In genomic region chr2:241081643-241082337, GRCh38 we compare ENCODE assay signal across 16 cellular contexts. TPM values are rescaled to one million over a fixed set of nuclear protein-coding genes. Genes with fewer than 3 reads are reported as not detected.
DNase-seq lines count a peak whose midpoint lies in the region; ATAC-seq and TF ChIP-seq lines count a peak whose summit lies in the region.
"Had no signal": no experiment of that assay in that cellular context is flagged by ENCODE, and none has a peak within 500 bp of the region (broad histone marks: within the 10 kb centered on the region; RNA-seq: fewer than 3 reads in every experiment).

No MANE protein-coding gene starts in this region.

- H3K4me3 Mint-ChIP-seq in activated CD8-positive, alpha-beta T cell treated with anti-CD3 and anti-CD28 coated beads for 36 hours: no peak overlapping the region
- no peak overlapping the region for H3K4me3 Mint-ChIP-seq in activated CD8-positive, alpha-beta T cell treated with anti-CD3 and anti-CD28 coated beads, Interleukin-2, amount 10 ng/mL, durations not matched to agents 7 days and 5 days
- H3K4me3 Mint-ChIP-seq: CD14-positive monocyte had no signal

- H3K9me3 Mint-ChIP-seq in activated CD8-positive, alpha-beta T cell treated with anti-CD3 and anti-CD28 coated beads for 36 hours: no peaks in the 10 kb centered on the region
- no peaks in the 10 kb centered on the region for H3K9me3 Mint-ChIP-seq in activated CD8-positive, alpha-beta T cell treated with anti-CD3 and anti-CD28 coated beads, Interleukin-2, amount 10 ng/mL, durations not matched to agents 7 days and 5 days (ENCODE audit: insufficient read depth)
- H3K9me3 Mint-ChIP-seq: CD14-positive monocyte had no signal

- peak overlapping the region; percentile 55 for H3K27ac Mint-ChIP-seq in activated CD8-positive, alpha-beta T cell treated with anti-CD3 and anti-CD28 coated beads for 36 hours
- no peak overlapping the region for H3K27ac Mint-ChIP-seq in activated CD8-positive, alpha-beta T cell treated with anti-CD3 and anti-CD28 coated beads, Interleukin-2, amount 10 ng/mL, durations not matched to agents 7 days and 5 days

- no peak for TF ChIP-seq CTCF in activated CD8-positive, alpha-beta T cell treated with anti-CD3 and anti-CD28 coated beads for 36 hours (IDR thresholded peaks at IDR 0.05)

- CTCF ChIA-PET in activated CD8-positive, alpha-beta T cell treated with anti-CD3 and anti-CD28 coated beads for 36 hours (lab: Charles Lee): no interaction called here
- CTCF ChIA-PET in activated CD8-positive, alpha-beta T cell treated with anti-CD3 and anti-CD28 coated beads, Interleukin-2, amount 10 ng/mL, durations not matched to agents 7 days and 5 days (lab: Charles Lee): no interaction called here

- peaks cover 7% of the 10 kb centered on the region for H3K4me1 Mint-ChIP-seq in activated CD8-positive, alpha-beta T cell treated with anti-CD3 and anti-CD28 coated beads for 36 hours (ENCODE audit: low read depth)
- H3K4me1 Mint-ChIP-seq in activated CD8-positive, alpha-beta T cell treated with anti-CD3 and anti-CD28 coated beads, Interleukin-2, amount 10 ng/mL, durations not matched to agents 7 days and 5 days (ENCODE audit: low read depth): no peaks in the 10 kb centered on the region
- H3K4me1 Mint-ChIP-seq: CD14-positive monocyte had no signal

- peaks cover 24% of the 10 kb centered on the region for H3K36me3 Mint-ChIP-seq in activated CD8-positive, alpha-beta T cell treated with anti-CD3 and anti-CD28 coated beads for 36 hours (ENCODE audit: low read depth)
- H3K36me3 Mint-ChIP-seq in activated CD8-positive, alpha-beta T cell treated with anti-CD3 and anti-CD28 coated beads, Interleukin-2, amount 10 ng/mL, durations not matched to agents 7 days and 5 days (ENCODE audit: low read depth): peaks cover 14% of the 10 kb centered on the region

- ATAC-seq in activated CD8-positive, alpha-beta T cell treated with anti-CD3 and anti-CD28 coated beads for 36 hours: no peak
- no peak for ATAC-seq in activated CD8-positive, alpha-beta T cell treated with anti-CD3 and anti-CD28 coated beads, Interleukin-2, amount 10 ng/mL, durations not matched to agents 7 days and 5 days
- ATAC-seq in SK-N-SH treated with all-trans-retinoic acid at 6 μM for 48 hours: peak; percentile 7; the same call in 1 of the 3 replicates
- ATAC-seq in sciatic nerve: peak; percentile 45
- no peak for ATAC-seq in GM21529 (IDR thresholded peaks at IDR 0.05; ENCODE audit: unreplicated experiment)

- no peak for DNase-seq in activated CD8-positive, alpha-beta T cell treated with anti-CD3 and anti-CD28 coated beads for 36 hours
- DNase-seq in activated CD8-positive, alpha-beta T cell treated with anti-CD3 and anti-CD28 coated beads, Interleukin-2, amount 10 ng/mL, durations not matched to agents 7 days and 5 days: no peak
- DNase-seq in iPS-NIHi7 (ENCODE audit: extremely low spot score): peak; percentile 10
- no peak for DNase-seq in sciatic nerve (ENCODE audit: low spot score)
- no peak for DNase-seq in Ammon's horn (ENCODE audit: low spot score)
- DNase-seq in MV-4-11 (lab: John Stamatoyannopoulos, UW): no peak
- DNase-seq: activated CD4-positive, alpha-beta T cell treated with anti-CD3 and anti-CD28 coated beads, Interleukin-2, amount 50 U/mL, for 1 hour; DMS53; effector memory CD4-positive, alpha-beta T cell; hypothalamus; NCI-H1092 treated with DMSO at 0.1 percent for 48 hours; ovary; transverse colon had no signal

- intact Hi-C loops in activated CD8-positive, alpha-beta T cell treated with anti-CD3 and anti-CD28 coated beads for 36 hours (cut with micrococcal nuclease): loop anchor here (10.0 kb wide), 1 partner anchor 63 kb away; the partner anchor contains the start of gene PASK
- intact Hi-C loops in sciatic nerve (cut with DNase I): no loop called here

- POLR2A ChIA-PET in activated CD8-positive, alpha-beta T cell treated with anti-CD3 and anti-CD28 coated beads for 36 hours (lab: Charles Lee): interaction anchor here (1.8 kb wide), 1 partner anchor 13 kb away, joined by 9 read pairs; no protein-coding TSS in a partner anchor
- POLR2A ChIA-PET in activated CD8-positive, alpha-beta T cell treated with anti-CD3 and anti-CD28 coated beads, Interleukin-2, amount 10 ng/mL, durations not matched to agents 7 days and 5 days (lab: Charles Lee): interaction anchor here (1.2 kb wide), 1 partner anchor 20 kb away, joined by 3 read pairs; the partner anchor contains the start of gene MTERF4

- no peaks in the 10 kb centered on the region for H3K27me3 Mint-ChIP-seq in activated CD8-positive, alpha-beta T cell treated with anti-CD3 and anti-CD28 coated beads for 36 hours
- H3K27me3 Mint-ChIP-seq in activated CD8-positive, alpha-beta T cell treated with anti-CD3 and anti-CD28 coated beads, Interleukin-2, amount 10 ng/mL, durations not matched to agents 7 days and 5 days (ENCODE audit: low read depth): no peaks in the 10 kb centered on the region

TF ChIP-seq in SK-N-SH treated with all-trans-retinoic acid at 6 μM for 48 hours, 23 proteins besides CTCF, POLR2A, EP300 and RAD21:
- TF ChIP-seq RARB (CRISPR knock-in tag; IDR thresholded peaks at IDR 0.05) (no peak), SNAI2 (CRISPR knock-in tag; IDR thresholded peaks at IDR 0.05) (no peak)

RNA-seq across cellular contexts. Expression of gene MTERF4, which starts 20.3 kb away (rescaled TPM):
- 10 to 100 TPM; 33.2 to 36.6 TPM for total RNA-seq in activated CD8-positive, alpha-beta T cell treated with anti-CD3 and anti-CD28 coated beads for 36 hours
- total RNA-seq in activated CD8-positive, alpha-beta T cell treated with anti-CD3 and anti-CD28 coated beads, Interleukin-2, amount 10 ng/mL, durations not matched to agents 7 days and 5 days: 10 to 100 TPM; 24.1 to 26.3 TPM
- total RNA-seq in sciatic nerve: 33.5 TPM

Comparison
In these comparisons a context has a peak if more than half of its experiments do, and no peak if none do; other contexts are left out.
1. ATAC-seq: peak in SK-N-SH treated with all-trans-retinoic acid at 6 μM for 48 hours (single experiment) and sciatic nerve (single experiment); none in activated CD8-positive, alpha-beta T cell treated with anti-CD3 and anti-CD28 coated beads for 36 hours (single experiment), activated CD8-positive, alpha-beta T cell treated with anti-CD3 and anti-CD28 coated beads, Interleukin-2, amount 10 ng/mL, durations not matched to agents 7 days and 5 days (single experiment) and GM21529 (single experiment).